Comparison of ENCODE assay signal across 14 cellular contexts in genomic region chr18:79558196-79559120, GRCh38.
"Had no signal": no experiment of that assay in that cellular context is flagged by ENCODE, and none has a peak within 500 bp of the region (broad histone marks: within the 10 kb centered on the region; RNA-seq: fewer than 3 reads in every experiment).

No MANE protein-coding gene starts in this region.

- H3K27me3 ChIP-seq: cardiac muscle cell, colonic mucosa, gastroesophageal sphincter, hepatocyte, pancreas, transverse colon had no signal

- H3K4me3 ChIP-seq: cardiac muscle cell, colonic mucosa, gastroesophageal sphincter, hepatocyte, pancreas, skin epidermis, transverse colon had no signal

- ATAC-seq: activated CD4-positive, CD25-positive, alpha-beta regulatory T cell treated with anti-CD3 and anti-CD28 coated beads, Interleukin-2, amount 50 U/mL, for 24 hours; activated CD8-positive, alpha-beta memory T cell treated with anti-CD3 and anti-CD28 coated beads, Interleukin-2, amount 10 ng/mL, durations not matched to agents 7 days and 5 days; gastroesophageal sphincter; pancreas had no signal

- H3K9me3 ChIP-seq: colonic mucosa, gastroesophageal sphincter, pancreas, transverse colon had no signal

- DNase-seq: activated CD8-positive, alpha-beta memory T cell treated with anti-CD3 and anti-CD28 coated beads, Interleukin-2, amount 10 ng/mL, durations not matched to agents 7 days and 5 days; activated naive CD4-positive, alpha-beta T cell; colonic mucosa; effector CD8-positive, alpha-beta T cell; nephron progenitor cell; retina; SIG-M5; transverse colon had no signal

- H3K4me1 ChIP-seq: colonic mucosa, gastroesophageal sphincter, pancreas, transverse colon had no signal

- H3K27ac ChIP-seq: cardiac muscle cell, colonic mucosa, gastroesophageal sphincter, hepatocyte, pancreas, skin epidermis, transverse colon had no signal

- H3K4me3 Mint-ChIP-seq: activated CD8-positive, alpha-beta memory T cell treated with anti-CD3 and anti-CD28 coated beads, Interleukin-2, amount 10 ng/mL, durations not matched to agents 7 days and 5 days; nephron progenitor cell had no signal

- H3K27me3 Mint-ChIP-seq: activated CD8-positive, alpha-beta memory T cell treated with anti-CD3 and anti-CD28 coated beads, Interleukin-2, amount 10 ng/mL, durations not matched to agents 7 days and 5 days had no signal

- H3K27ac Mint-ChIP-seq: activated CD8-positive, alpha-beta memory T cell treated with anti-CD3 and anti-CD28 coated beads, Interleukin-2, amount 10 ng/mL, durations not matched to agents 7 days and 5 days had no signal

- H3K36me3 Mint-ChIP-seq: activated CD8-positive, alpha-beta memory T cell treated with anti-CD3 and anti-CD28 coated beads, Interleukin-2, amount 10 ng/mL, durations not matched to agents 7 days and 5 days had no signal

- H3K4me1 Mint-ChIP-seq: activated CD8-positive, alpha-beta memory T cell treated with anti-CD3 and anti-CD28 coated beads, Interleukin-2, amount 10 ng/mL, durations not matched to agents 7 days and 5 days had no signal

- H3K36me3 ChIP-seq: cardiac muscle cell, colonic mucosa, gastroesophageal sphincter, pancreas, transverse colon had no signal
